ENCODE assay signal across 8 cellular contexts in genomic region chr6:25788305-25788922, GRCh38. TPM values are rescaled to one million over a fixed set of nuclear protein-coding genes. Genes with fewer than 3 reads are reported as not detected.
DNase-seq lines count a peak whose midpoint lies in the region; ATAC-seq and TF ChIP-seq lines count a peak whose summit lies in the region.

No MANE protein-coding gene starts in this region.

- ATAC-seq in left cardiac atrium = peak; percentile 38 to 44
- no peak for ATAC-seq in HG03196 (IDR thresholded peaks at IDR 0.05; ENCODE audit: unreplicated experiment)
- no peak for ATAC-seq in GM19328 (IDR thresholded peaks at IDR 0.05; ENCODE audit: unreplicated experiment)

- peak; percentile 68 for TF ChIP-seq CTCF in AG09319 (IDR thresholded peaks at IDR 0.05; ENCODE audit: low read depth, low read length)
- TF ChIP-seq CTCF in GM12873 (IDR thresholded peaks at IDR 0.05; ENCODE audit: insufficient read depth, low read depth, low read length, missing control alignments) = peak; percentile 69

- intact Hi-C loops in left cardiac atrium (cut with DNase I) = loop anchor here in 1 of 2 donors (10.0 kb wide), 1 partner anchor 216 kb away; no protein-coding TSS in a partner anchor

- DNase-seq in AG09319 (ENCODE audit: extremely low read depth, low read depth) (peak; percentile 12), NCI-H82 treated with DMSO at 0.1 percent for 48 hours (lab: John Stamatoyannopoulos, UW; ENCODE audit: unreplicated experiment) (peak; percentile 47), left cardiac atrium (peak; percentile 35)
- DNase-seq in activated T-cell treated with anti-CD3 and anti-CD28 coated beads, Interleukin-2, amount 50 U/mL, for 48 hours = peak; percentile 51 to 57
- DNase-seq in stimulated activated CD4-positive, alpha-beta T cell treated with anti-CD3 and anti-CD28 coated beads, Interleukin-1b, Interleukin-23, amount 100 ng/mL, for 24 hours (ENCODE audit: low read depth in 4 of 4, low spot score in 1 of 4) = peak; percentile 2 to 21 (median 14)

RNA-seq across cellular contexts. Expression of gene SLC17A4, which starts 33.9 kb away (rescaled TPM):
- not detected for total RNA-seq in left cardiac atrium

RNA-seq across cellular contexts. Expression of gene SLC17A1, which starts 43.4 kb away (rescaled TPM):
- total RNA-seq in left cardiac atrium = not detected

Comparison
In these comparisons a context has a peak if more than half of its experiments do, and no peak if none do; other contexts are left out.
1. ATAC-seq: peak in left cardiac atrium (2 of 2); none in HG03196 (single experiment) and GM19328 (single experiment).
2. Peak in every context shown above with its lines, with median percentiles within 50 percentile points of each other: DNase-seq.